19 cellular contexts compared by ENCODE assay signal in the genomic region with DNA sequence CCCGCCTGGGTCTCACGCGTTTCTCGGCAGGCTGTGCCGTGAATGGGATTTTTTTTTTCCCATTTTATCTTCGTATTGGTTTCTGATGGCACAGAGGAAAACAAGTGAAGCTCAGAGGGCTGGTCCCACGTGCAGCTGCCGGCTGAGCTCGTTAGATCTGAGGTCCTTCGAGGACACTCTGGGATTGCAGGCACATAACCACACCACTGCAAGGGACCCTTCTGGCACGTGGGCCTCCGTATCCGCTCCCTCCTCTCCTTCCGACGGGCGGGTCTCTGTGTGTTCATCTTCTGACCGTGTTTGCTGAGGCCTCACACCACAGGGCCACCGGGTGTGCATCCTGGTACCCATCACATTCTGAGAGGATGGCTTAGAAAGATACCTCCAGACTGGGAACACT. TPM values are rescaled to one million over a fixed set of nuclear protein-coding genes. Genes with fewer than 3 reads are reported as not detected.
DNase-seq lines count a peak whose midpoint lies in the region; FAIRE-seq and TF ChIP-seq lines count a peak whose summit lies in the region.
"Had no signal": no experiment of that assay in that cellular context is flagged by ENCODE, and none has a peak within 500 bp of the region (broad histone marks: within the 10 kb centered on the region; RNA-seq: fewer than 3 reads in every experiment).

No MANE protein-coding gene starts in this region.

- H2BK5ac ChIP-seq in neuronal stem cell (ENCODE audit: low read length), result peak overlapping the region; percentile 19

- no peak overlapping the region for H2BK12ac ChIP-seq in neuronal stem cell (ENCODE audit: low read length)

- no peak overlapping the region for H2AFZ ChIP-seq in neuronal stem cell (ENCODE audit: low read length)

- H3K4me3 ChIP-seq in neuronal stem cell (ENCODE audit: low read length in 2 of 2), result no peak overlapping the region

- no peaks in the 10 kb centered on the region for H3K4me1 ChIP-seq in neuronal stem cell (ENCODE audit: control insufficient read depth in 2 of 2, insufficient read depth in 1 of 2, low read depth in 1 of 2, low read length in 2 of 2)
- H3K4me1 ChIP-seq: Caco-2 had no signal

- WGBS in neuronal stem cell (ENCODE audit: extremely low coverage in 2 of 2, insufficient read length in 2 of 2, insufficient replicate concordance in 1 of 2), 2 donors, result no CpG with 5 or more reads among the region's 18 CpGs

- H3K23ac ChIP-seq in neuronal stem cell (ENCODE audit: low read depth, low read length, poor library complexity), result no peak overlapping the region

- no peak for TF ChIP-seq POLR2A in GM12892 (IDR thresholded peaks at IDR 0.05; ENCODE audit: low read depth, low read length)

- peaks cover 12% of the 10 kb centered on the region for H3K79me1 ChIP-seq in neuronal stem cell (ENCODE audit: low read depth, low read length)

- H3K14ac ChIP-seq in neuronal stem cell (ENCODE audit: low read length), result no peak overlapping the region

- H3K36me3 Mint-ChIP-seq in activated naive CD4-positive, alpha-beta T cell treated with anti-CD3 and anti-CD28 coated beads, Interleukin-2, amount 10 ng/mL, durations not matched to agents 7 days and 5 days, result peaks cover 11% of the 10 kb centered on the region

- no peak overlapping the region for H4K91ac ChIP-seq in neuronal stem cell (ENCODE audit: low read depth, low read length, poor library complexity)

- H3K9ac ChIP-seq in neuronal stem cell (ENCODE audit: low read depth, low read length, poor library complexity), result no peak overlapping the region

- H3K4me3 Mint-ChIP-seq in activated naive CD4-positive, alpha-beta T cell treated with anti-CD3 and anti-CD28 coated beads, Interleukin-2, amount 10 ng/mL, durations not matched to agents 7 days and 5 days, result no peak overlapping the region
- H3K4me3 Mint-ChIP-seq: CD4-positive, CD25-positive, alpha-beta regulatory T cell; H9 had no signal

- POLR2A ChIA-PET in RWPE1 (lab: Yijun Ruan, JAX; ENCODE audit: low non-redundant PET), result no interaction called here

- H3K9me3 Mint-ChIP-seq in activated naive CD4-positive, alpha-beta T cell treated with anti-CD3 and anti-CD28 coated beads, Interleukin-2, amount 10 ng/mL, durations not matched to agents 7 days and 5 days, result no peaks in the 10 kb centered on the region

- no peaks in the 10 kb centered on the region for H3K27me3 ChIP-seq in neuronal stem cell (ENCODE audit: control insufficient read depth in 3 of 3, insufficient read depth in 3 of 3, low read depth in 1 of 3, low read length in 3 of 3)
- H3K27me3 ChIP-seq: BE2C had no signal

- H3K27me3 Mint-ChIP-seq in activated naive CD4-positive, alpha-beta T cell treated with anti-CD3 and anti-CD28 coated beads, Interleukin-2, amount 10 ng/mL, durations not matched to agents 7 days and 5 days, result no peaks in the 10 kb centered on the region

- no peak overlapping the region for H2AK5ac ChIP-seq in neuronal stem cell (ENCODE audit: low read depth, low read length)

- no peak for DNase-seq in activated naive CD4-positive, alpha-beta T cell treated with anti-CD3 and anti-CD28 coated beads, Interleukin-2, amount 10 ng/mL, durations not matched to agents 7 days and 5 days
- no peak for DNase-seq in activated naive CD4-positive, alpha-beta T cell treated with Interleukin-2 at 50 U/mL for 16 hours
- DNase-seq in RWPE1 (ENCODE audit: low spot score), result no peak
- no peak for DNase-seq in neuronal stem cell (ENCODE audit: low spot score)
- DNase-seq in NOMO-1 treated with DMSO at 0.1 percent for 48 hours (lab: John Stamatoyannopoulos, UW; ENCODE audit: unreplicated experiment), result no peak
- DNase-seq in GM12892 (ENCODE audit: insufficient read length), result no peak
- DNase-seq: ACHN; BE2C; C1 segment of cervical spinal cord; Caco-2; CD4-positive, CD25-positive, alpha-beta regulatory T cell; DMS79 treated with DMSO at 0.1 percent for 48 hours; GF-D8; H9; IMR-90 had no signal

- H2BK15ac ChIP-seq in neuronal stem cell (ENCODE audit: low read length), result no peak overlapping the region

- no peak overlapping the region for H2BK120ac ChIP-seq in neuronal stem cell (ENCODE audit: low read depth, low read length)

- peaks cover 35 to 61% of the 10 kb centered on the region in 2 donors for H3K36me3 ChIP-seq in neuronal stem cell (replicated peaks in 1 of 2; ENCODE audit: control insufficient read depth in 2 of 2, insufficient read depth in 2 of 2, low read length in 2 of 2)

- peak overlapping the region; percentile 100 for H3K27ac ChIP-seq in RWPE1
- no peak overlapping the region for H3K27ac ChIP-seq in neuronal stem cell (replicated peaks; ENCODE audit: low read length)

- H3K9me3 ChIP-seq in neuronal stem cell (replicated peaks in 1 of 2; ENCODE audit: control insufficient read depth in 2 of 2, insufficient read depth in 1 of 2, low read depth in 1 of 2, low read length in 2 of 2), result no peaks in the 10 kb centered on the region
- H3K9me3 ChIP-seq: BE2C, Caco-2 had no signal

- peaks cover 20% of the 10 kb centered on the region for H3K4me1 Mint-ChIP-seq in activated naive CD4-positive, alpha-beta T cell treated with anti-CD3 and anti-CD28 coated beads, Interleukin-2, amount 10 ng/mL, durations not matched to agents 7 days and 5 days

- CTCF ChIA-PET in activated naive CD4-positive, alpha-beta T cell treated with anti-CD3 and anti-CD28 coated beads, Interleukin-2, amount 10 ng/mL, durations not matched to agents 7 days and 5 days (lab: Charles Lee), result no interaction called here
- CTCF ChIA-PET in RWPE1 (lab: Yijun Ruan, JAX), result interaction anchor here (0.6 kb wide), 1 partner anchor 42 kb away, joined by 3 read pairs; no protein-coding TSS in a partner anchor

- H3K27ac Mint-ChIP-seq in activated naive CD4-positive, alpha-beta T cell treated with anti-CD3 and anti-CD28 coated beads, Interleukin-2, amount 10 ng/mL, durations not matched to agents 7 days and 5 days, result peak overlapping the region; percentile 45
- H3K27ac Mint-ChIP-seq: H9 had no signal

- no peak for TF ChIP-seq CTCF in RWPE1 (conservative IDR thresholded peaks at IDR 0.05; ENCODE audit: low read depth)

- H3K18ac ChIP-seq in neuronal stem cell (ENCODE audit: low read length), result no peak overlapping the region

- no peak overlapping the region for H4K8ac ChIP-seq in neuronal stem cell (ENCODE audit: low read depth, low read length)

- no peak overlapping the region for H3K4ac ChIP-seq in neuronal stem cell (ENCODE audit: low read length)

- no peak for FAIRE-seq in GM12892 (lab: Jason Lieb, UNC)
- FAIRE-seq: A204.1, D721Med, H1, HTR-8/SVneo had no signal

- H3K4me2 ChIP-seq in neuronal stem cell (ENCODE audit: insufficient read depth, low read length, poor library complexity, severe bottlenecking), result no peak overlapping the region

RNA-seq across cellular contexts. Expression of gene CFD, which starts 16.6 kb away (rescaled TPM):
- 0.18 TPM for polyA plus RNA-seq in neuronal stem cell (2013, experiment 1 of 2)
- 0.14 TPM for polyA plus RNA-seq in neuronal stem cell (2013, experiment 2 of 2)
- polyA plus RNA-seq in GM12892 (2012; ENCODE audit: missing spikeins), result not detected

RNA-seq across cellular contexts. Expression of gene MED16, which starts 16.9 kb away (rescaled TPM):
- 33.3 TPM for polyA plus RNA-seq in neuronal stem cell (2013, experiment 1 of 2)
- polyA plus RNA-seq in neuronal stem cell (2013, experiment 2 of 2), result 32.9 TPM
- polyA plus RNA-seq in GM12892 (2012; ENCODE audit: missing spikeins), result 7.4 TPM

RNA-seq across cellular contexts. Expression of gene RNU6-9, which starts 17.2 kb away (rescaled TPM):
- polyA plus RNA-seq in neuronal stem cell (2013, experiment 1 of 2), result not detected
- not detected for polyA plus RNA-seq in neuronal stem cell (2013, experiment 2 of 2)
- polyA plus RNA-seq in GM12892 (2012; ENCODE audit: missing spikeins), result not detected
- polyA plus RNA-seq: CD4-positive, CD25-positive, alpha-beta regulatory T cell; H1; IMR-90 had no signal

RNA-seq across cellular contexts. Expression of gene ELANE, which starts 24.0 kb away (rescaled TPM):
- polyA plus RNA-seq in neuronal stem cell (2013, experiment 1 of 2), result not detected
- polyA plus RNA-seq in neuronal stem cell (2013, experiment 2 of 2), result not detected
- polyA plus RNA-seq in GM12892 (2012; ENCODE audit: missing spikeins), result not detected
- polyA plus RNA-seq: CD4-positive, CD25-positive, alpha-beta regulatory T cell; H1 had no signal

RNA-seq across cellular contexts. Expression of gene PRTN3, which starts 35.3 kb away (rescaled TPM):
- 1.9 TPM for polyA plus RNA-seq in neuronal stem cell (2013, experiment 1 of 2)
- 1.9 TPM for polyA plus RNA-seq in neuronal stem cell (2013, experiment 2 of 2)
- polyA plus RNA-seq in GM12892 (2012; ENCODE audit: missing spikeins), result not detected
- polyA plus RNA-seq: CD4-positive, CD25-positive, alpha-beta regulatory T cell; IMR-90 had no signal
